Comparison of ENCODE assay signal across 2 cellular contexts in genomic region chr6:139286438-139286837, GRCh38. TPM values are rescaled to one million over a fixed set of nuclear protein-coding genes. Genes with fewer than 3 reads are reported as not detected.
"Had no signal": no experiment of that assay in that cellular context is flagged by ENCODE, and none has a peak within 500 bp of the region (broad histone marks: within the 10 kb centered on the region; RNA-seq: fewer than 3 reads in every experiment).

No MANE protein-coding gene starts in this region.

RNA-seq across cellular contexts. Expression of gene TXLNB, which starts 5.4 kb away (rescaled TPM):
- total RNA-seq: MCF 10A, NCI-H460 had no signal
